9 cellular contexts compared by ENCODE assay signal in the genomic region with DNA sequence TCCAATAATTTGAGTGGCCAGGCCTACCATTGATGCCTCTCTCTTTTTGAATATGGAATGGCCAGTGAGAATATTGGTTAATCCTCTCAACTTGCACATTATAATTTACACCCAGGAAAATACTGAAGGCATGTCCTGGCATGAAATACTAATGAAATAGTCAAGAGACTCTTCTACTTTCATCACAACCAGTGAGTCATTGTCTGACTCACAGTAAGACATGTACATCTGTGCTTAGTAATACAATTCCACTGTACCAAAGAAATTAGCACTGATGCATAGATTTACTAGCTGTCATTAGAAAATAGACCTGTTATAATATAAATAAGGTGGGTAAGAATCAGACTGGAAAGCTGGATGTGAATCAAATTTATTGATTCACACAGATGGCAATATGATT. TPM values are rescaled to one million over a fixed set of nuclear protein-coding genes. Genes with fewer than 3 reads are reported as not detected.
A peak's percentile ranks its signal among the peaks of the same experiment; 100 is the strongest.
DNase-seq lines count a peak whose midpoint lies in the region; ATAC-seq, FAIRE-seq and TF ChIP-seq lines count a peak whose summit lies in the region.
"Had no signal": no experiment of that assay in that cellular context is flagged by ENCODE, and none has a peak within 500 bp of the region (broad histone marks: within the 10 kb centered on the region; RNA-seq: fewer than 3 reads in every experiment).

No MANE protein-coding gene starts in this region.

- no peaks in the 10 kb centered on the region for H3K4me1 Mint-ChIP-seq in activated CD4-positive, alpha-beta T cell treated with anti-CD3 and anti-CD28 coated beads for 36 hours
- peaks cover 20% of the 10 kb centered on the region for H3K4me1 Mint-ChIP-seq in astrocyte (ENCODE audit: low read depth, unreplicated experiment)
- no peaks in the 10 kb centered on the region for H3K4me1 Mint-ChIP-seq in stimulated activated effector memory CD8-positive, alpha-beta T cell treated with anti-CD3 and anti-CD28 coated beads, Interleukin-12 subunit alpha, Interleukin-12 subunit beta, amount 100 ng/mL, for 72 hours
- no peaks in the 10 kb centered on the region for H3K4me1 Mint-ChIP-seq in activated naive CD4-positive, alpha-beta T cell treated with anti-CD3 and anti-CD28 coated beads for 36 hours (ENCODE audit: low read depth)
- H3K4me1 Mint-ChIP-seq: B cell had no signal

- no peaks in the 10 kb centered on the region for H3K79me2 ChIP-seq in astrocyte (ENCODE audit: insufficient read depth, low read length)

- no peak overlapping the region for H3K4me3 ChIP-seq in astrocyte (ENCODE audit: insufficient read depth, low read depth, low read length)

- peak; percentile 83 for FAIRE-seq in astrocyte (lab: Jason Lieb, UNC)

- no peaks in the 10 kb centered on the region for H3K27me3 ChIP-seq in astrocyte (ENCODE audit: insufficient read depth, low read length)

- H3K36me3 ChIP-seq in astrocyte (ENCODE audit: insufficient read depth, low read length) = no peaks in the 10 kb centered on the region

- CTCF ChIA-PET in activated CD4-positive, alpha-beta T cell treated with anti-CD3 and anti-CD28 coated beads for 36 hours (lab: Charles Lee) = interaction anchor here (0.5 to 0.7 kb wide), 2 partner anchors 105 to 315 kb away, joined by 3 read pairs; no protein-coding TSS in a partner anchor
- CTCF ChIA-PET in activated naive CD4-positive, alpha-beta T cell treated with anti-CD3 and anti-CD28 coated beads for 36 hours (lab: Charles Lee) = interaction anchor here (0.7 kb wide), 1 partner anchor 65 kb away, joined by 4 read pairs; no protein-coding TSS in a partner anchor

- no peaks in the 10 kb centered on the region for H4K20me1 ChIP-seq in astrocyte (ENCODE audit: insufficient read depth, low read length)

- peaks cover 4% of the 10 kb centered on the region for H3K27me3 Mint-ChIP-seq in activated CD4-positive, alpha-beta T cell treated with anti-CD3 and anti-CD28 coated beads for 36 hours
- no peaks in the 10 kb centered on the region for H3K27me3 Mint-ChIP-seq in astrocyte (ENCODE audit: low read depth, unreplicated experiment)
- no peaks in the 10 kb centered on the region for H3K27me3 Mint-ChIP-seq in activated naive CD4-positive, alpha-beta T cell treated with anti-CD3 and anti-CD28 coated beads for 36 hours (ENCODE audit: low read depth)
- H3K27me3 Mint-ChIP-seq: B cell had no signal

- H3K27ac ChIP-seq in astrocyte (ENCODE audit: low read depth, low read length) = peak overlapping the region; percentile 78

- DNase-seq in activated CD4-positive, alpha-beta T cell treated with anti-CD3 and anti-CD28 coated beads for 36 hours = no peak
- no peak for DNase-seq in activated CD4-positive, alpha-beta T cell treated with anti-CD3 and anti-CD28 coated beads for 1 hour
- DNase-seq in astrocyte (ENCODE audit: low read depth) = peak; percentile 92
- no peak for DNase-seq in stimulated activated effector memory CD8-positive, alpha-beta T cell treated with anti-CD3 and anti-CD28 coated beads, Interleukin-12 subunit alpha, Interleukin-12 subunit beta, amount 100 ng/mL, for 72 hours (ENCODE audit: low spot score in 2 of 2)
- DNase-seq in activated naive CD4-positive, alpha-beta T cell treated with anti-CD3 and anti-CD28 coated beads for 36 hours = no peak
- DNase-seq in mesenteric fat pad (ENCODE audit: low spot score) = no peak
- no peak for DNase-seq in activated CD4-positive, alpha-beta T cell treated with anti-CD3 and anti-CD28 coated beads, Interleukin-2, amount 50 U/mL, for 1 hour

- H3K4me1 ChIP-seq in astrocyte (ENCODE audit: insufficient read depth, low read length) = peaks cover 4% of the 10 kb centered on the region

- POLR2A ChIA-PET in activated CD4-positive, alpha-beta T cell treated with anti-CD3 and anti-CD28 coated beads for 36 hours (lab: Charles Lee) = no interaction called here

- H3K4me2 ChIP-seq in astrocyte (ENCODE audit: low read length) = no peak overlapping the region

- peak; percentile 85 for ATAC-seq in activated CD4-positive, alpha-beta T cell treated with anti-CD3 and anti-CD28 coated beads for 36 hours
- peak; percentile 97 for ATAC-seq in HG03442 (IDR thresholded peaks at IDR 0.05; ENCODE audit: unreplicated experiment)
- peak; percentile 83 for ATAC-seq in stimulated activated effector memory CD8-positive, alpha-beta T cell treated with anti-CD3 and anti-CD28 coated beads, Interleukin-12 subunit alpha, Interleukin-12 subunit beta, amount 100 ng/mL, for 72 hours

- no peak for TF ChIP-seq CTCF in astrocyte (IDR thresholded peaks at IDR 0.05; ENCODE audit: insufficient read depth, low read depth, low read length)

- no peak overlapping the region for H3K27ac Mint-ChIP-seq in activated CD4-positive, alpha-beta T cell treated with anti-CD3 and anti-CD28 coated beads for 36 hours
- H3K27ac Mint-ChIP-seq in astrocyte (ENCODE audit: unreplicated experiment) = peak overlapping the region; percentile 99
- no peak overlapping the region for H3K27ac Mint-ChIP-seq in stimulated activated effector memory CD8-positive, alpha-beta T cell treated with anti-CD3 and anti-CD28 coated beads, Interleukin-12 subunit alpha, Interleukin-12 subunit beta, amount 100 ng/mL, for 72 hours
- no peak overlapping the region for H3K27ac Mint-ChIP-seq in activated naive CD4-positive, alpha-beta T cell treated with anti-CD3 and anti-CD28 coated beads for 36 hours
- H3K27ac Mint-ChIP-seq: B cell had no signal

- no peaks in the 10 kb centered on the region for H3K9me3 ChIP-seq in astrocyte (ENCODE audit: insufficient read depth, low read depth, low read length)

- H3K36me3 Mint-ChIP-seq in activated CD4-positive, alpha-beta T cell treated with anti-CD3 and anti-CD28 coated beads for 36 hours (ENCODE audit: low read depth) = no peaks in the 10 kb centered on the region
- H3K36me3 Mint-ChIP-seq in astrocyte (ENCODE audit: low read depth, unreplicated experiment) = no peaks in the 10 kb centered on the region
- H3K36me3 Mint-ChIP-seq in stimulated activated effector memory CD8-positive, alpha-beta T cell treated with anti-CD3 and anti-CD28 coated beads, Interleukin-12 subunit alpha, Interleukin-12 subunit beta, amount 100 ng/mL, for 72 hours = no peaks in the 10 kb centered on the region
- no peaks in the 10 kb centered on the region for H3K36me3 Mint-ChIP-seq in activated naive CD4-positive, alpha-beta T cell treated with anti-CD3 and anti-CD28 coated beads for 36 hours (ENCODE audit: low read depth)

- no peak overlapping the region for H3K4me3 Mint-ChIP-seq in activated CD4-positive, alpha-beta T cell treated with anti-CD3 and anti-CD28 coated beads for 36 hours
- H3K4me3 Mint-ChIP-seq in astrocyte (ENCODE audit: unreplicated experiment) = no peak overlapping the region
- no peak overlapping the region for H3K4me3 Mint-ChIP-seq in stimulated activated effector memory CD8-positive, alpha-beta T cell treated with anti-CD3 and anti-CD28 coated beads, Interleukin-12 subunit alpha, Interleukin-12 subunit beta, amount 100 ng/mL, for 72 hours
- no peak overlapping the region for H3K4me3 Mint-ChIP-seq in activated naive CD4-positive, alpha-beta T cell treated with anti-CD3 and anti-CD28 coated beads for 36 hours
- H3K4me3 Mint-ChIP-seq: B cell had no signal

- intact Hi-C loops in activated CD4-positive, alpha-beta T cell treated with anti-CD3 and anti-CD28 coated beads for 36 hours (cut with DNase I, micrococcal nuclease) = no loop called here
- intact Hi-C loops in activated naive CD4-positive, alpha-beta T cell treated with anti-CD3 and anti-CD28 coated beads for 36 hours (cut with micrococcal nuclease) = no loop called here

- no peak overlapping the region for H3K9ac ChIP-seq in astrocyte (ENCODE audit: low read length)

- no peaks in the 10 kb centered on the region for H3K9me3 Mint-ChIP-seq in activated CD4-positive, alpha-beta T cell treated with anti-CD3 and anti-CD28 coated beads for 36 hours (ENCODE audit: low read depth)
- no peaks in the 10 kb centered on the region for H3K9me3 Mint-ChIP-seq in astrocyte (ENCODE audit: unreplicated experiment)
- no peaks in the 10 kb centered on the region for H3K9me3 Mint-ChIP-seq in stimulated activated effector memory CD8-positive, alpha-beta T cell treated with anti-CD3 and anti-CD28 coated beads, Interleukin-12 subunit alpha, Interleukin-12 subunit beta, amount 100 ng/mL, for 72 hours
- no peaks in the 10 kb centered on the region for H3K9me3 Mint-ChIP-seq in activated naive CD4-positive, alpha-beta T cell treated with anti-CD3 and anti-CD28 coated beads for 36 hours

- no peak overlapping the region for H2AFZ ChIP-seq in astrocyte (ENCODE audit: low read depth, low read length)

RNA-seq across cellular contexts. Expression of gene KCNC2, which starts 31.6 kb away (rescaled TPM):
- not detected for total RNA-seq in activated CD4-positive, alpha-beta T cell treated with anti-CD3 and anti-CD28 coated beads for 36 hours
- total RNA-seq in astrocyte (not detected in 2 replicates), mesenteric fat pad (not detected)
- not detected for total RNA-seq in activated naive CD4-positive, alpha-beta T cell treated with anti-CD3 and anti-CD28 coated beads for 36 hours
- total RNA-seq: B cell had no signal
